In the genomic region with DNA sequence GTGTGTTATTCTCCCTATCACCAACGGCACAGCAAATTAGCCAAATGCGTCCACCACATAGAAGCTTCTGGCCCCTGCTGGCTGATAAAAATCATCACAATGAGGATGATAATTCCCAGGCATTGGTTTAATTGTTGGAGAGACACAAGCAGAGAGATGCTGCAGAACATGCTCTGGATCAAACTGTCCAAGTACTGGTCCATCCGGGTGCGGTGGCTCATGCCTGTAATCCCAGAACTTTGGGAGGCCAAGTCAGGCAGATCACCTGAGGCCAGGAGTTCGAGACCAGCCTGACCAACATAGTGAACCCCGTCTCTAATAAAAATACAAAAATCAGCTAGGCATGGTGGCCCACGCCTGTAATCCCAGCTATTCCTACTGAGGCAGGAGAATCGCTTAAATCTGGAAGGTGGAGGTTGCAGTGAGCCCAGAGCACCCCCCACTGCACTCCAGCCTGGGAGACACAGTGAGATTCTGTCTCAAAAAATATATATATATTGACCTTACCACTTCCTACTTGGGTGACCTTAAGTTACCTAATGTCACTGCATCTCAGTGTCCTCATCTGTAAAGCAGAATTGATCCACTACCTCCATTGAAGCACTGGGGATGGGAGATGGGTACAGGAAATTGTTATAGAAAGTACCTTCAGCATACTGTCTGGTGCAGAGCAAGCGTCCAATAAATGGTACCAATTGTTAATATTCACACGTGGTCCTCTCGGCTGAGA, we compare ENCODE assay signal across 2 cellular contexts.
TF ChIP-seq lines count a peak whose summit lies in the region.

No MANE protein-coding gene starts in this region.

TF ChIP-seq in IMR-90, 13 proteins besides CTCF, POLR2A, EP300 and RAD21:
- TF ChIP-seq, protein P1, sequence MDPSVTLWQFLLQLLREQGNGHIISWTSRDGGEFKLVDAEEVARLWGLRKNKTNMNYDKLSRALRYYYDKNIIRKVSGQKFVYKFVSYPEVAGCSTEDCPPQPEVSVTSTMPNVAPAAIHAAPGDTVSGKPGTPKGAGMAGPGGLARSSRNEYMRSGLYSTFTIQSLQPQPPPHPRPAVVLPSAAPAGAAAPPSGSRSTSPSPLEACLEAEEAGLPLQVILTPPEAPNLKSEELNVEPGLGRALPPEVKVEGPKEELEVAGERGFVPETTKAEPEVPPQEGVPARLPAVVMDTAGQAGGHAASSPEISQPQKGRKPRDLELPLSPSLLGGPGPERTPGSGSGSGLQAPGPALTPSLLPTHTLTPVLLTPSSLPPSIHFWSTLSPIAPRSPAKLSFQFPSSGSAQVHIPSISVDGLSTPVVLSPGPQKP (IDR thresholded peaks at IDR 0.05; ENCODE audit: borderline replicate concordance, low read depth, low read length), result no peak
- no peak for TF ChIP-seq NFE2L2 (IDR thresholded peaks at IDR 0.05; ENCODE audit: low read depth, low read length)
- no peak for TF ChIP-seq MAZ (IDR thresholded peaks at IDR 0.05; ENCODE audit: borderline replicate concordance, low read depth, low read length)
- no peak for TF ChIP-seq FOS (IDR thresholded peaks at IDR 0.05; ENCODE audit: low read depth, low read length)
TF ChIP-seq in IMR-90: peak in this region for 0.

TF ChIP-seq in K562, 482 proteins besides CTCF, POLR2A, EP300 and RAD21:
- no peak for TF ChIP-seq NR2C1 (IDR thresholded peaks at IDR 0.05)
- TF ChIP-seq NR2C1 (tag; IDR thresholded peaks at IDR 0.05), result 0 out of 2 replicates have a peak, but pooled peaks have one; percentile 20
- TF ChIP-seq, protein P2, sequence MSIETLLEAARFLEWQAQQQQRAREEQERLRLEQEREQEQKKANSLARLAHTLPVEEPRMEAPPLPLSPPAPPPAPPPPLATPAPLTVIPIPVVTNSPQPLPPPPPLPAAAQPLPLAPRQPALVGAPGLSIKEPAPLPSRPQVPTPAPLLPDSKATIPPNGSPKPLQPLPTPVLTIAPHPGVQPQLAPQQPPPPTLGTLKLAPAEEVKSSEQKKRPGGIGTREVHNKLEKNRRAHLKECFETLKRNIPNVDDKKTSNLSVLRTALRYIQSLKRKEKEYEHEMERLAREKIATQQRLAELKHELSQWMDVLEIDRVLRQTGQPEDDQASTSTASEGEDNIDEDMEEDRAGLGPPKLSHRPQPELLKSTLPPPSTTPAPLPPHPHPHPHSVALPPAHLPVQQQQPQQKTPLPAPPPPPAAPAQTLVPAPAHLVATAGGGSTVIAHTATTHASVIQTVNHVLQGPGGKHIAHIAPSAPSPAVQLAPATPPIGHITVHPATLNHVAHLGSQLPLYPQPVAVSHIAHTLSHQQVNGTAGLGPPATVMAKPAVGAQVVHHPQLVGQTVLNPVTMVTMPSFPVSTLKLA (conservative IDR thresholded peaks at IDR 0.05), result 0 out of 4 replicates have a peak, but pooled peaks of 1 of the 2 experiments have one; percentile 23
- TF ChIP-seq GATAD2A (IDR thresholded peaks at IDR 0.05), result no peak
- TF ChIP-seq TRIM24 (IDR thresholded peaks at IDR 0.05), result no peak
- TF ChIP-seq ZNF175 (CRISPR knock-in tag; IDR thresholded peaks at IDR 0.05; ENCODE audit: low read depth), result 0 out of 2 replicates have a peak, but pooled peaks have one; percentile 50
- no peak for TF ChIP-seq PHB2 (IDR thresholded peaks at IDR 0.05; ENCODE audit: low read depth)
- no peak for TF ChIP-seq ZNF232 (CRISPR knock-in tag; IDR thresholded peaks at IDR 0.05)
- TF ChIP-seq MAFK (IDR thresholded peaks at IDR 0.05; ENCODE audit: low read length), result no peak
- no peak for TF ChIP-seq DDX20 (tag; IDR thresholded peaks at IDR 0.05; ENCODE audit: low read depth)
- TF ChIP-seq, protein P3, sequence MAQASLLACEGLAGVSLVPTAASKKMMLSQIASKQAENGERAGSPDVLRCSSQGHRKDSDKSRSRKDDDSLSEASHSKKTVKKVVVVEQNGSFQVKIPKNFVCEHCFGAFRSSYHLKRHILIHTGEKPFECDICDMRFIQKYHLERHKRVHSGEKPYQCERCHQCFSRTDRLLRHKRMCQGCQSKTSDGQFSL (CRISPR knock-in tag; IDR thresholded peaks at IDR 0.05), result 0 out of 2 replicates have a peak, but pooled peaks have one; percentile 21
- TF ChIP-seq, protein P3 (tag; IDR thresholded peaks at IDR 0.05), result no peak
- TF ChIP-seq NR2C2 (CRISPR knock-in tag; IDR thresholded peaks at IDR 0.05), result no peak
- peak; percentile 41; the same call in 1 of the 2 replicates for TF ChIP-seq NR2C2 (tag; IDR thresholded peaks at IDR 0.05)
- TF ChIP-seq CEBPB (tag; IDR thresholded peaks at IDR 0.05), result no peak
- TF ChIP-seq, protein P4, sequence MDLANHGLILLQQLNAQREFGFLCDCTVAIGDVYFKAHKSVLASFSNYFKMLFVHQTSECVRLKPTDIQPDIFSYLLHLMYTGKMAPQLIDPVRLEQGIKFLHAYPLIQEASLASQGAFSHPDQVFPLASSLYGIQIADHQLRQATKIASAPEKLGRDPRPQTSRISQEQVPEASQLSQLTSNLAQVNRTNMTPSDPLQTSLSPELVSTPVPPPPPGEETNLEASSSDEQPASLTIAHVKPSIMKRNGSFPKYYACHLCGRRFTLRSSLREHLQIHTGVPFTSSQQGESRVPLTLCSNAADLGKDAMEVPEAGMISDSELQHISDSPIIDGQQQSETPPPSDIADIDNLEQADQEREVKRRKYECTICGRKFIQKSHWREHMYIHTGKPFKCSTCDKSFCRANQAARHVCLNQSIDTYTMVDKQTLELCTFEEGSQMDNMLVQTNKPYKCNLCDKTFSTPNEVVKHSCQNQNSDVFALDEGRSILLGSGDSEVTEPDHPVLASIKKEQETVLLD (IDR thresholded peaks at IDR 0.05), result no peak
- peak; percentile 15; the same call in 1 of the 2 replicates for TF ChIP-seq ZNF589 (CRISPR knock-in tag; IDR thresholded peaks at IDR 0.05; ENCODE audit: low read depth)
- no peak for TF ChIP-seq DMBX1 (CRISPR knock-in tag; IDR thresholded peaks at IDR 0.05; ENCODE audit: borderline replicate concordance)
- TF ChIP-seq C11orf30 (IDR thresholded peaks at IDR 0.05; ENCODE audit: low read depth), result no peak
- TF ChIP-seq, protein P5, sequence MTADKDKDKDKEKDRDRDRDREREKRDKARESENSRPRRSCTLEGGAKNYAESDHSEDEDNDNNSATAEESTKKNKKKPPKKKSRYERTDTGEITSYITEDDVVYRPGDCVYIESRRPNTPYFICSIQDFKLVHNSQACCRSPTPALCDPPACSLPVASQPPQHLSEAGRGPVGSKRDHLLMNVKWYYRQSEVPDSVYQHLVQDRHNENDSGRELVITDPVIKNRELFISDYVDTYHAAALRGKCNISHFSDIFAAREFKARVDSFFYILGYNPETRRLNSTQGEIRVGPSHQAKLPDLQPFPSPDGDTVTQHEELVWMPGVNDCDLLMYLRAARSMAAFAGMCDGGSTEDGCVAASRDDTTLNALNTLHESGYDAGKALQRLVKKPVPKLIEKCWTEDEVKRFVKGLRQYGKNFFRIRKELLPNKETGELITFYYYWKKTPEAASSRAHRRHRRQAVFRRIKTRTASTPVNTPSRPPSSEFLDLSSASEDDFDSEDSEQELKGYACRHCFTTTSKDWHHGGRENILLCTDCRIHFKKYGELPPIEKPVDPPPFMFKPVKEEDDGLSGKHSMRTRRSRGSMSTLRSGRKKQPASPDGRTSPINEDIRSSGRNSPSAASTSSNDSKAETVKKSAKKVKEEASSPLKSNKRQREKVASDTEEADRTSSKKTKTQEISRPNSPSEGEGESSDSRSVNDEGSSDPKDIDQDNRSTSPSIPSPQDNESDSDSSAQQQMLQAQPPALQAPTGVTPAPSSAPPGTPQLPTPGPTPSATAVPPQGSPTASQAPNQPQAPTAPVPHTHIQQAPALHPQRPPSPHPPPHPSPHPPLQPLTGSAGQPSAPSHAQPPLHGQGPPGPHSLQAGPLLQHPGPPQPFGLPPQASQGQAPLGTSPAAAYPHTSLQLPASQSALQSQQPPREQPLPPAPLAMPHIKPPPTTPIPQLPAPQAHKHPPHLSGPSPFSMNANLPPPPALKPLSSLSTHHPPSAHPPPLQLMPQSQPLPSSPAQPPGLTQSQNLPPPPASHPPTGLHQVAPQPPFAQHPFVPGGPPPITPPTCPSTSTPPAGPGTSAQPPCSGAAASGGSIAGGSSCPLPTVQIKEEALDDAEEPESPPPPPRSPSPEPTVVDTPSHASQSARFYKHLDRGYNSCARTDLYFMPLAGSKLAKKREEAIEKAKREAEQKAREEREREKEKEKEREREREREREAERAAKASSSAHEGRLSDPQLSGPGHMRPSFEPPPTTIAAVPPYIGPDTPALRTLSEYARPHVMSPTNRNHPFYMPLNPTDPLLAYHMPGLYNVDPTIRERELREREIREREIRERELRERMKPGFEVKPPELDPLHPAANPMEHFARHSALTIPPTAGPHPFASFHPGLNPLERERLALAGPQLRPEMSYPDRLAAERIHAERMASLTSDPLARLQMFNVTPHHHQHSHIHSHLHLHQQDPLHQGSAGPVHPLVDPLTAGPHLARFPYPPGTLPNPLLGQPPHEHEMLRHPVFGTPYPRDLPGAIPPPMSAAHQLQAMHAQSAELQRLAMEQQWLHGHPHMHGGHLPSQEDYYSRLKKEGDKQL (CRISPR knock-in tag; IDR thresholded peaks at IDR 0.05; ENCODE audit: borderline replicate concordance), result no peak
